ENCODE assay signal across 8 cellular contexts in the genomic region with DNA sequence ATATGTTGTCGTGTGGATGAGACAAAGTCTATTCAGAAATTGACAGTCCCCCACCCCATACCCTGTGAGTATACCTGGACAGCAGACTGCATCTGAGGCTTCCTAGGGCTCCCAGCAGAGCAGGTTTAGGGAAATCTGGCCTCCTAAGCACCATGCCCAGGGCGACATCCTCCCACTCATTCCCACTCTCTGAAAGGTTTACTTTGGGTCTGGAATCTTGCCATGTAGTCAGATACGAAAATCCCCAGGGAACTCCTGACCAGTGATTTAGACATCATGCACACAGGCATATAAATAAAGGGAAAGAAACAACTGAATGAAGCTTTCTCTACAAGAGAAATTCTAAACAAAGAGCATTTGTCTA. TPM values are rescaled to one million over a fixed set of nuclear protein-coding genes. Genes with fewer than 3 reads are reported as not detected.
A peak's percentile ranks its signal among the peaks of the same experiment; 100 is the strongest.
DNase-seq lines count a peak whose midpoint lies in the region; ATAC-seq and TF ChIP-seq lines count a peak whose summit lies in the region.

No MANE protein-coding gene starts in this region.

- no peak for TF ChIP-seq POLR2A in GM18505 (IDR thresholded peaks at IDR 0.05; ENCODE audit: borderline replicate concordance, extremely low read depth, insufficient read depth, insufficient read length)

- H3K9me3 Mint-ChIP-seq in type B pancreatic cell, result no peaks in the 10 kb centered on the region
- H3K9me3 Mint-ChIP-seq in activated naive CD8-positive, alpha-beta T cell treated with anti-CD3 and anti-CD28 coated beads for 36 hours, result no peaks in the 10 kb centered on the region

- H3K4me3 Mint-ChIP-seq in type B pancreatic cell, result peak overlapping the region; percentile 88
- H3K4me3 Mint-ChIP-seq in activated naive CD8-positive, alpha-beta T cell treated with anti-CD3 and anti-CD28 coated beads for 36 hours, result no peak overlapping the region

- peaks cover 52% of the 10 kb centered on the region for H3K27me3 Mint-ChIP-seq in type B pancreatic cell
- H3K27me3 Mint-ChIP-seq in activated naive CD8-positive, alpha-beta T cell treated with anti-CD3 and anti-CD28 coated beads for 36 hours, result peaks cover 48% of the 10 kb centered on the region

- TF ChIP-seq CTCF in type B pancreatic cell (conservative IDR thresholded peaks at IDR 0.05), result no peak

- H3K27ac Mint-ChIP-seq in type B pancreatic cell, result no peak overlapping the region
- H3K27ac Mint-ChIP-seq in activated naive CD8-positive, alpha-beta T cell treated with anti-CD3 and anti-CD28 coated beads for 36 hours, result no peak overlapping the region

- ATAC-seq in GM18505 (IDR thresholded peaks at IDR 0.05; ENCODE audit: unreplicated experiment), result no peak
- ATAC-seq in HG03354 (IDR thresholded peaks at IDR 0.05; ENCODE audit: poor library complexity, severe bottlenecking, unreplicated experiment), result no peak

- H3K4me1 Mint-ChIP-seq in type B pancreatic cell (ENCODE audit: unreplicated experiment), result no peaks in the 10 kb centered on the region
- H3K4me1 Mint-ChIP-seq in activated naive CD8-positive, alpha-beta T cell treated with anti-CD3 and anti-CD28 coated beads for 36 hours, result peaks cover 3% of the 10 kb centered on the region

- no peaks in the 10 kb centered on the region for H3K36me3 Mint-ChIP-seq in type B pancreatic cell
- no peaks in the 10 kb centered on the region for H3K36me3 Mint-ChIP-seq in activated naive CD8-positive, alpha-beta T cell treated with anti-CD3 and anti-CD28 coated beads for 36 hours

- DNase-seq in NCI-H1092 (lab: John Stamatoyannopoulos, UW) (peak; percentile 92), amniotic epithelial cell (ENCODE audit: low read depth) (peak; percentile 87), iris pigment epithelial cell (ENCODE audit: low read depth) (peak; percentile 67), type B pancreatic cell (ENCODE audit: extremely low spot score, unreplicated experiment) (no peak), AG08395 (ENCODE audit: low spot score) (no peak)
- DNase-seq in activated naive CD8-positive, alpha-beta T cell treated with anti-CD3 and anti-CD28 coated beads for 36 hours, result no peak

RNA-seq across cellular contexts. Expression of gene NALCN, which starts 0.7 kb away (rescaled TPM):
- 0.70 and 1.8 TPM in 2 replicates for total RNA-seq in type B pancreatic cell (ENCODE audit: low replicate concordance)
- total RNA-seq in activated naive CD8-positive, alpha-beta T cell treated with anti-CD3 and anti-CD28 coated beads for 36 hours, result not detected

RNA-seq across cellular contexts. Expression of gene ITGBL1, which starts 35.5 kb away (rescaled TPM):
- total RNA-seq in type B pancreatic cell (ENCODE audit: low replicate concordance), result 0.14 TPM in 2 replicates
- not detected for total RNA-seq in activated naive CD8-positive, alpha-beta T cell treated with anti-CD3 and anti-CD28 coated beads for 36 hours

Comparison
In these comparisons a context has a peak if more than half of its experiments do, and no peak if none do; other contexts are left out.
1. DNase-seq: peak in NCI-H1092 (single experiment), amniotic epithelial cell (single experiment) and iris pigment epithelial cell (single experiment); none in type B pancreatic cell (single experiment), activated naive CD8-positive, alpha-beta T cell treated with anti-CD3 and anti-CD28 coated beads for 36 hours (single experiment) and AG08395 (single experiment).